In genomic region chr4:8177544-8177943, GRCh38 we compare ENCODE assay signal across 11 cellular contexts.
"Had no signal": no experiment of that assay in that cellular context is flagged by ENCODE, and none has a peak within 500 bp of the region (broad histone marks: within the 10 kb centered on the region; RNA-seq: fewer than 3 reads in every experiment).

No MANE protein-coding gene starts in this region.

- H3K36me3 Mint-ChIP-seq: immature natural killer cell, naive B cell had no signal

- H3K9me3 ChIP-seq: gastrocnemius medialis, neutrophil, psoas muscle, sigmoid colon, tibial artery had no signal

- H3K4me3 Mint-ChIP-seq: immature natural killer cell had no signal

- H3K27ac ChIP-seq: coronary artery, gastrocnemius medialis, neutrophil, psoas muscle, sigmoid colon, tibial artery had no signal

- H3K36me3 ChIP-seq: gastrocnemius medialis, neutrophil, sigmoid colon, tibial artery had no signal

- DNase-seq: sigmoid colon; stimulated activated naive CD8-positive, alpha-beta T cell treated with anti-CD3 and anti-CD28 coated beads, Interleukin-15, Interleukin-2, amounts not matched to agents 100 U/mL and 50 U/mL, for 24 hours; tibial artery had no signal

- H3K4me1 ChIP-seq: sigmoid colon, tibial artery had no signal

- H3K9me3 Mint-ChIP-seq: immature natural killer cell, naive B cell, nephron progenitor cell had no signal

- H3K4me3 ChIP-seq: coronary artery, gastrocnemius medialis, lung, psoas muscle, sigmoid colon, tibial artery had no signal

- H3K4me1 Mint-ChIP-seq: immature natural killer cell had no signal
